ENCODE assay signal across 2 cellular contexts in the genomic region with DNA sequence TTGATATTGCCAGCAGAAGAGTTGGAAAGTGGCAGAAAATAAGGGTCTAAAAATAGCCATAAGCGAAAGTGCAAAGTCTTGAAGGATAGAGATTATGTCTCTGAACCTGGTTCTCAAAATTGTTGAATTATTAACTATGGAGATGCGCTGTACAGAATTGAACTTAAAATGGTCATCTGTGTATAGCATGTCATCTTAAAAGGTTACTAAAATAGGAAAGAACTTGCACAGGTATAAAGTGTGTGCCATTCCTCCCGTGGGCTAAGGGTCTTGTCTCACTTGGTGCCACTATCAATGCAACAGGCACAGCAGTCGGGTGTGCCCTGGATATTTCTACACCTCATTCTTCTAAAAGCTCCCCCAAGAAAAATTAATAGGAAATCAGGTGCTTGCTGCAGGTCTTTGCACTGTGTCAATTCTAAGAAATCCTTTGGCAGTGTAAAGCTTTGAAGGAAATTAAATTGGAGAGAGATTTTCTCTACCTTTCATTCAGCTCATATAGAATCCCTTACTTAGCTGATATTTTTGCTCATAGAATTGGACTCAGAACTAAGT.
TF ChIP-seq lines count a peak whose summit lies in the region.

No MANE protein-coding gene starts in this region.

TF ChIP-seq in HEK293, 187 proteins besides CTCF, POLR2A, EP300 and RAD21:
- TF ChIP-seq, protein P1, sequence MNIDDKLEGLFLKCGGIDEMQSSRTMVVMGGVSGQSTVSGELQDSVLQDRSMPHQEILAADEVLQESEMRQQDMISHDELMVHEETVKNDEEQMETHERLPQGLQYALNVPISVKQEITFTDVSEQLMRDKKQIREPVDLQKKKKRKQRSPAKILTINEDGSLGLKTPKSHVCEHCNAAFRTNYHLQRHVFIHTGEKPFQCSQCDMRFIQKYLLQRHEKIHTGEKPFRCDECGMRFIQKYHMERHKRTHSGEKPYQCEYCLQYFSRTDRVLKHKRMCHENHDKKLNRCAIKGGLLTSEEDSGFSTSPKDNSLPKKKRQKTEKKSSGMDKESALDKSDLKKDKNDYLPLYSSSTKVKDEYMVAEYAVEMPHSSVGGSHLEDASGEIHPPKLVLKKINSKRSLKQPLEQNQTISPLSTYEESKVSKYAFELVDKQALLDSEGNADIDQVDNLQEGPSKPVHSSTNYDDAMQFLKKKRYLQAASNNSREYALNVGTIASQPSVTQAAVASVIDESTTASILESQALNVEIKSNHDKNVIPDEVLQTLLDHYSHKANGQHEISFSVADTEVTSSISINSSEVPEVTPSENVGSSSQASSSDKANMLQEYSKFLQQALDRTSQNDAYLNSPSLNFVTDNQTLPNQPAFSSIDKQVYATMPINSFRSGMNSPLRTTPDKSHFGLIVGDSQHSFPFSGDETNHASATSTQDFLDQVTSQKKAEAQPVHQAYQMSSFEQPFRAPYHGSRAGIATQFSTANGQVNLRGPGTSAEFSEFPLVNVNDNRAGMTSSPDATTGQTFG (tag by site-specific recombination; IDR thresholded peaks at IDR 0.05; ENCODE audit: borderline replicate concordance) = no peak
- 0 out of 2 replicates have a peak, but pooled peaks have one; percentile 20 for TF ChIP-seq SCRT2 (tag by site-specific recombination; IDR thresholded peaks at IDR 0.05)

TF ChIP-seq in HepG2, 621 proteins besides CTCF, POLR2A, EP300 and RAD21 (continued from another document and continues in another):
- TF ChIP-seq, protein P2, sequence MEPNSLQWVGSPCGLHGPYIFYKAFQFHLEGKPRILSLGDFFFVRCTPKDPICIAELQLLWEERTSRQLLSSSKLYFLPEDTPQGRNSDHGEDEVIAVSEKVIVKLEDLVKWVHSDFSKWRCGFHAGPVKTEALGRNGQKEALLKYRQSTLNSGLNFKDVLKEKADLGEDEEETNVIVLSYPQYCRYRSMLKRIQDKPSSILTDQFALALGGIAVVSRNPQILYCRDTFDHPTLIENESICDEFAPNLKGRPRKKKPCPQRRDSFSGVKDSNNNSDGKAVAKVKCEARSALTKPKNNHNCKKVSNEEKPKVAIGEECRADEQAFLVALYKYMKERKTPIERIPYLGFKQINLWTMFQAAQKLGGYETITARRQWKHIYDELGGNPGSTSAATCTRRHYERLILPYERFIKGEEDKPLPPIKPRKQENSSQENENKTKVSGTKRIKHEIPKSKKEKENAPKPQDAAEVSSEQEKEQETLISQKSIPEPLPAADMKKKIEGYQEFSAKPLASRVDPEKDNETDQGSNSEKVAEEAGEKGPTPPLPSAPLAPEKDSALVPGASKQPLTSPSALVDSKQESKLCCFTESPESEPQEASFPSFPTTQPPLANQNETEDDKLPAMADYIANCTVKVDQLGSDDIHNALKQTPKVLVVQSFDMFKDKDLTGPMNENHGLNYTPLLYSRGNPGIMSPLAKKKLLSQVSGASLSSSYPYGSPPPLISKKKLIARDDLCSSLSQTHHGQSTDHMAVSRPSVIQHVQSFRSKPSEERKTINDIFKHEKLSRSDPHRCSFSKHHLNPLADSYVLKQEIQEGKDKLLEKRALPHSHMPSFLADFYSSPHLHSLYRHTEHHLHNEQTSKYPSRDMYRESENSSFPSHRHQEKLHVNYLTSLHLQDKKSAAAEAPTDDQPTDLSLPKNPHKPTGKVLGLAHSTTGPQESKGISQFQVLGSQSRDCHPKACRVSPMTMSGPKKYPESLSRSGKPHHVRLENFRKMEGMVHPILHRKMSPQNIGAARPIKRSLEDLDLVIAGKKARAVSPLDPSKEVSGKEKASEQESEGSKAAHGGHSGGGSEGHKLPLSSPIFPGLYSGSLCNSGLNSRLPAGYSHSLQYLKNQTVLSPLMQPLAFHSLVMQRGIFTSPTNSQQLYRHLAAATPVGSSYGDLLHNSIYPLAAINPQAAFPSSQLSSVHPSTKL (CRISPR knock-in tag; IDR thresholded peaks at IDR 0.05) = peak; percentile 21; the same call in 1 of the 2 replicates
- TF ChIP-seq, protein P3, sequence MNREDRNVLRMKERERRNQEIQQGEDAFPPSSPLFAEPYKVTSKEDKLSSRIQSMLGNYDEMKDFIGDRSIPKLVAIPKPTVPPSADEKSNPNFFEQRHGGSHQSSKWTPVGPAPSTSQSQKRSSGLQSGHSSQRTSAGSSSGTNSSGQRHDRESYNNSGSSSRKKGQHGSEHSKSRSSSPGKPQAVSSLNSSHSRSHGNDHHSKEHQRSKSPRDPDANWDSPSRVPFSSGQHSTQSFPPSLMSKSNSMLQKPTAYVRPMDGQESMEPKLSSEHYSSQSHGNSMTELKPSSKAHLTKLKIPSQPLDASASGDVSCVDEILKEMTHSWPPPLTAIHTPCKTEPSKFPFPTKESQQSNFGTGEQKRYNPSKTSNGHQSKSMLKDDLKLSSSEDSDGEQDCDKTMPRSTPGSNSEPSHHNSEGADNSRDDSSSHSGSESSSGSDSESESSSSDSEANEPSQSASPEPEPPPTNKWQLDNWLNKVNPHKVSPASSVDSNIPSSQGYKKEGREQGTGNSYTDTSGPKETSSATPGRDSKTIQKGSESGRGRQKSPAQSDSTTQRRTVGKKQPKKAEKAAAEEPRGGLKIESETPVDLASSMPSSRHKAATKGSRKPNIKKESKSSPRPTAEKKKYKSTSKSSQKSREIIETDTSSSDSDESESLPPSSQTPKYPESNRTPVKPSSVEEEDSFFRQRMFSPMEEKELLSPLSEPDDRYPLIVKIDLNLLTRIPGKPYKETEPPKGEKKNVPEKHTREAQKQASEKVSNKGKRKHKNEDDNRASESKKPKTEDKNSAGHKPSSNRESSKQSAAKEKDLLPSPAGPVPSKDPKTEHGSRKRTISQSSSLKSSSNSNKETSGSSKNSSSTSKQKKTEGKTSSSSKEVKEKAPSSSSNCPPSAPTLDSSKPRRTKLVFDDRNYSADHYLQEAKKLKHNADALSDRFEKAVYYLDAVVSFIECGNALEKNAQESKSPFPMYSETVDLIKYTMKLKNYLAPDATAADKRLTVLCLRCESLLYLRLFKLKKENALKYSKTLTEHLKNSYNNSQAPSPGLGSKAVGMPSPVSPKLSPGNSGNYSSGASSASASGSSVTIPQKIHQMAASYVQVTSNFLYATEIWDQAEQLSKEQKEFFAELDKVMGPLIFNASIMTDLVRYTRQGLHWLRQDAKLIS (CRISPR knock-in tag; IDR thresholded peaks at IDR 0.05) = peak; percentile 74; the same call in 1 of the 2 replicates
- TF ChIP-seq ZNF781 (CRISPR knock-in tag; IDR thresholded peaks at IDR 0.05; ENCODE audit: borderline replicate concordance, not compliant biosample characterization) (no peak), CCAR2 (optimal IDR thresholded peaks at IDR 0.05; ENCODE audit: low read depth, low read length) (no peak), ZNF3 (CRISPR knock-in tag; IDR thresholded peaks at IDR 0.05) (no peak), ZNF775 (CRISPR knock-in tag; IDR thresholded peaks at IDR 0.05; ENCODE audit: borderline replicate concordance) (no peak), NFIC (IDR thresholded peaks at IDR 0.05; ENCODE audit: low read length) (0 out of 2 replicates have a peak, but pooled peaks have one; percentile 18), SAP130 (CRISPR knock-in tag; IDR thresholded peaks at IDR 0.05; ENCODE audit: low read depth) (0 out of 2 replicates have a peak, but pooled peaks have one; percentile 19), ZBTB21 (CRISPR knock-in tag; IDR thresholded peaks at IDR 0.05) (no peak), ZNF660 (CRISPR knock-in tag; IDR thresholded peaks at IDR 0.05; ENCODE audit: borderline replicate concordance, low read depth) (no peak), RBFOX2 (IDR thresholded peaks at IDR 0.05; ENCODE audit: low read depth, low read length) (peak; percentile 72), SUZ12 (IDR thresholded peaks at IDR 0.05; ENCODE audit: low read depth, low read length) (no peak), SP2 (CRISPR knock-in tag; IDR thresholded peaks at IDR 0.05) (no peak), ARNTL (CRISPR knock-in tag; IDR thresholded peaks at IDR 0.05) (no peak), MEIS2 (CRISPR knock-in tag; IDR thresholded peaks at IDR 0.05) (no peak), SIN3B (IDR thresholded peaks at IDR 0.05; ENCODE audit: low read length) (no peak), KDM1A (CRISPR knock-in tag; IDR thresholded peaks at IDR 0.05) (no peak), SIX4 (CRISPR knock-in tag; IDR thresholded peaks at IDR 0.05) (no peak), ERF (CRISPR knock-in tag; IDR thresholded peaks at IDR 0.05) (no peak), SOX13 (IDR thresholded peaks at IDR 0.05) (no peak), SOX13 (CRISPR knock-in tag; conservative IDR thresholded peaks at IDR 0.05 in 1 of 2, IDR thresholded peaks at IDR 0.05 in 1 of 2) (no peak), GABPA (IDR thresholded peaks at IDR 0.05; ENCODE audit: low read depth, low read length) (no peak), GABPA (CRISPR knock-in tag; IDR thresholded peaks at IDR 0.05; ENCODE audit: low read depth) (peak; percentile 12; the same call in 1 of the 2 replicates), TAF1 (CRISPR knock-in tag; IDR thresholded peaks at IDR 0.05) (0 out of 2 replicates have a peak, but pooled peaks have one; percentile 19), ZNF777 (CRISPR knock-in tag; IDR thresholded peaks at IDR 0.05) (no peak), SYNCRIP (IDR thresholded peaks at IDR 0.05; ENCODE audit: insufficient read depth, low read depth, low read length) (no peak), MEF2D (CRISPR knock-in tag; IDR thresholded peaks at IDR 0.05) (peak; percentile 74)
- TF ChIP-seq, protein P4, sequence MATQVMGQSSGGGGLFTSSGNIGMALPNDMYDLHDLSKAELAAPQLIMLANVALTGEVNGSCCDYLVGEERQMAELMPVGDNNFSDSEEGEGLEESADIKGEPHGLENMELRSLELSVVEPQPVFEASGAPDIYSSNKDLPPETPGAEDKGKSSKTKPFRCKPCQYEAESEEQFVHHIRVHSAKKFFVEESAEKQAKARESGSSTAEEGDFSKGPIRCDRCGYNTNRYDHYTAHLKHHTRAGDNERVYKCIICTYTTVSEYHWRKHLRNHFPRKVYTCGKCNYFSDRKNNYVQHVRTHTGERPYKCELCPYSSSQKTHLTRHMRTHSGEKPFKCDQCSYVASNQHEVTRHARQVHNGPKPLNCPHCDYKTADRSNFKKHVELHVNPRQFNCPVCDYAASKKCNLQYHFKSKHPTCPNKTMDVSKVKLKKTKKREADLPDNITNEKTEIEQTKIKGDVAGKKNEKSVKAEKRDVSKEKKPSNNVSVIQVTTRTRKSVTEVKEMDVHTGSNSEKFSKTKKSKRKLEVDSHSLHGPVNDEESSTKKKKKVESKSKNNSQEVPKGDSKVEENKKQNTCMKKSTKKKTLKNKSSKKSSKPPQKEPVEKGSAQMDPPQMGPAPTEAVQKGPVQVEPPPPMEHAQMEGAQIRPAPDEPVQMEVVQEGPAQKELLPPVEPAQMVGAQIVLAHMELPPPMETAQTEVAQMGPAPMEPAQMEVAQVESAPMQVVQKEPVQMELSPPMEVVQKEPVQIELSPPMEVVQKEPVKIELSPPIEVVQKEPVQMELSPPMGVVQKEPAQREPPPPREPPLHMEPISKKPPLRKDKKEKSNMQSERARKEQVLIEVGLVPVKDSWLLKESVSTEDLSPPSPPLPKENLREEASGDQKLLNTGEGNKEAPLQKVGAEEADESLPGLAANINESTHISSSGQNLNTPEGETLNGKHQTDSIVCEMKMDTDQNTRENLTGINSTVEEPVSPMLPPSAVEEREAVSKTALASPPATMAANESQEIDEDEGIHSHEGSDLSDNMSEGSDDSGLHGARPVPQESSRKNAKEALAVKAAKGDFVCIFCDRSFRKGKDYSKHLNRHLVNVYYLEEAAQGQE (IDR thresholded peaks at IDR 0.05; ENCODE audit: borderline replicate concordance in 1 of 2, low read depth in 1 of 2, low read length in 2 of 2) = no peak
- TF ChIP-seq, protein P5, sequence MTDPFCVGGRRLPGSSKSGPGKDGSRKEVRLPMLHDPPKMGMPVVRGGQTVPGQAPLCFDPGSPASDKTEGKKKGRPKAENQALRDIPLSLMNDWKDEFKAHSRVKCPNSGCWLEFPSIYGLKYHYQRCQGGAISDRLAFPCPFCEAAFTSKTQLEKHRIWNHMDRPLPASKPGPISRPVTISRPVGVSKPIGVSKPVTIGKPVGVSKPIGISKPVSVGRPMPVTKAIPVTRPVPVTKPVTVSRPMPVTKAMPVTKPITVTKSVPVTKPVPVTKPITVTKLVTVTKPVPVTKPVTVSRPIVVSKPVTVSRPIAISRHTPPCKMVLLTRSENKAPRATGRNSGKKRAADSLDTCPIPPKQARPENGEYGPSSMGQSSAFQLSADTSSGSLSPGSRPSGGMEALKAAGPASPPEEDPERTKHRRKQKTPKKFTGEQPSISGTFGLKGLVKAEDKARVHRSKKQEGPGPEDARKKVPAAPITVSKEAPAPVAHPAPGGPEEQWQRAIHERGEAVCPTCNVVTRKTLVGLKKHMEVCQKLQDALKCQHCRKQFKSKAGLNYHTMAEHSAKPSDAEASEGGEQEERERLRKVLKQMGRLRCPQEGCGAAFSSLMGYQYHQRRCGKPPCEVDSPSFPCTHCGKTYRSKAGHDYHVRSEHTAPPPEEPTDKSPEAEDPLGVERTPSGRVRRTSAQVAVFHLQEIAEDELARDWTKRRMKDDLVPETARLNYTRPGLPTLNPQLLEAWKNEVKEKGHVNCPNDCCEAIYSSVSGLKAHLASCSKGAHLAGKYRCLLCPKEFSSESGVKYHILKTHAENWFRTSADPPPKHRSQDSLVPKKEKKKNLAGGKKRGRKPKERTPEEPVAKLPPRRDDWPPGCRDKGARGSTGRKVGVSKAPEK (CRISPR knock-in tag; IDR thresholded peaks at IDR 0.05; ENCODE audit: borderline replicate concordance) = no peak
- TF ChIP-seq, protein P6, sequence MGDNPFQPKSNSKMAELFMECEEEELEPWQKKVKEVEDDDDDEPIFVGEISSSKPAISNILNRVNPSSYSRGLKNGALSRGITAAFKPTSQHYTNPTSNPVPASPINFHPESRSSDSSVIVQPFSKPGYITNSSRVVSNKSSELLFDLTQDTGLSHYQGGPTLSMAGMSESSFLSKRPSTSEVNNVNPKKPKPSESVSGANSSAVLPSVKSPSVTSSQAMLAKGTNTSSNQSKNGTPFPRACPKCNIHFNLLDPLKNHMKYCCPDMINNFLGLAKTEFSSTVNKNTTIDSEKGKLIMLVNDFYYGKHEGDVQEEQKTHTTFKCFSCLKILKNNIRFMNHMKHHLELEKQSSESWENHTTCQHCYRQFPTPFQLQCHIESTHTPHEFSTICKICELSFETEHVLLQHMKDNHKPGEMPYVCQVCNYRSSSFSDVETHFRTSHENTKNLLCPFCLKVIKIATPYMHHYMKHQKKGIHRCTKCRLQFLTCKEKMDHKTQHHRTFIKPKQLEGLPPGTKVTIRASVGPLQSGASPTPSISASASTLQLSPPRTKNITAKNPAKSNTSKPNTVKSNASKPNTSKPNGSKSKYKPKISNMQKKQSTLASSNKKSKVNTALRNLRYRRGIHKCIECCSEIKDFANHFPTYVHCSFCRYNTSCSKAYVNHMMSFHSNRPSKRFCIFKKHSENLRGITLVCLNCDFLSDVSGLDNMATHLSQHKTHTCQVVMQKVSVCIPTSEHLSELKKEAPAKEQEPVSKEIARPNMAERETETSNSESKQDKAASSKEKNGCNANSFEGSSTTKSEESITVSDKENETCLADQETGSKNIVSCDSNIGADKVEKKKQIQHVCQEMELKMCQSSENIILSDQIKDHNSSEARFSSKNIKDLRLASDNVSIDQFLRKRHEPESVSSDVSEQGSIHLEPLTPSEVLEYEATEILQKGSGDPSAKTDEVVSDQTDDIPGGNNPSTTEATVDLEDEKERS (CRISPR knock-in tag; IDR thresholded peaks at IDR 0.05) = no peak
